ENCODE assay signal across 10 cellular contexts in genomic region chr3:129087904-129088303, GRCh38. TPM values are rescaled to one million over a fixed set of nuclear protein-coding genes. Genes with fewer than 3 reads are reported as not detected.
DNase-seq lines count a peak whose midpoint lies in the region; ATAC-seq and TF ChIP-seq lines count a peak whose summit lies in the region.
"Not testable (repeated sequence)": the region's sequence is repeated elsewhere in the genome, so short reads cannot be mapped to it uniquely, and the experiment has no call there.
"Had no signal": no experiment of that assay in that cellular context is flagged by ENCODE, and none has a peak within 500 bp of the region (broad histone marks: within the 10 kb centered on the region; RNA-seq: fewer than 3 reads in every experiment).

No MANE protein-coding gene starts in this region.

- intact Hi-C loops in IMR-90 (cut with micrococcal nuclease) = not testable (repeated sequence)

- H3K4me1 Mint-ChIP-seq in glutamatergic neuron (ENCODE audit: low read depth, unreplicated experiment); stimulated activated naive CD8-positive, alpha-beta T cell treated with anti-CD3 and anti-CD28 coated beads, Interleukin-15, amount 100 ng/mL, for 72 hours: not testable (repeated sequence)

- BruUV-seq in IMR-90 (replicated peaks; lab: Mats Ljungman, UMichigan) = not testable (repeated sequence)

- CTCF ChIA-PET in IMR-90 (lab: Yijun Ruan, JAX) = not testable (repeated sequence)

- no CpG with 5 or more reads among the region's 9 CpGs for WGBS in IMR-90 (ENCODE audit: extremely low coverage in 2 of 2, insufficient read length in 1 of 2), 2 experiments
- WGBS in mesendoderm (ENCODE audit: extremely low coverage, insufficient coverage, low lambda C conversion rate) = no CpG with 5 or more reads among the region's 9 CpGs

- not testable (repeated sequence) for H3K9me3 Mint-ChIP-seq in glutamatergic neuron (ENCODE audit: unreplicated experiment); stimulated activated naive CD8-positive, alpha-beta T cell treated with anti-CD3 and anti-CD28 coated beads, Interleukin-15, amount 100 ng/mL, for 72 hours

- not testable (repeated sequence) for H4K91ac ChIP-seq in IMR-90 (ENCODE audit: insufficient read depth, low read depth, low read length)

- not testable (repeated sequence) for H3K4me3 Mint-ChIP-seq in glutamatergic neuron (ENCODE audit: unreplicated experiment); stimulated activated naive CD8-positive, alpha-beta T cell treated with anti-CD3 and anti-CD28 coated beads, Interleukin-15, amount 100 ng/mL, for 72 hours

- not testable (repeated sequence) for TF ChIP-seq CTCF in IMR-90 (conservative IDR thresholded peaks at IDR 0.05; ENCODE audit: low read depth, low read length); glutamatergic neuron (IDR thresholded peaks at IDR 0.05; ENCODE audit: partially characterized antibody, unreplicated experiment)
- peak; percentile 1 for TF ChIP-seq CTCF in choroid plexus epithelial cell (conservative IDR thresholded peaks at IDR 0.05; ENCODE audit: low read depth, low read length)

- not testable (repeated sequence) for H3K4ac ChIP-seq in IMR-90 (ENCODE audit: low read depth, low read length); mesendoderm (ENCODE audit: low read depth, low read length)

- H3K9ac ChIP-seq in IMR-90 (ENCODE audit: low read depth, low read length); mesendoderm (ENCODE audit: low read length): not testable (repeated sequence)

- H3K4me2 ChIP-seq in IMR-90 (ENCODE audit: low read depth, low read length); mesendoderm (ENCODE audit: low read length): not testable (repeated sequence)

- H3K27ac ChIP-seq in IMR-90 (ENCODE audit: insufficient read depth, low read length); mesendoderm (ENCODE audit: low read depth, low read length): not testable (repeated sequence)

- peak; percentile 51 for DNase-seq in GDM1 (lab: John Stamatoyannopoulos, UW)
- DNase-seq in IMR-90 = peak; percentile 57
- DNase-seq in NOMO-1 treated with DMSO at 0.1 percent for 48 hours (lab: John Stamatoyannopoulos, UW; ENCODE audit: unreplicated experiment) = peak; percentile 41
- DNase-seq in activated CD4-positive, alpha-beta T cell treated with anti-CD3 and anti-CD28 coated beads, Interleukin-2, amount 50 U/mL, for 1 hour = peak; percentile 11
- DNase-seq in choroid plexus epithelial cell (ENCODE audit: low read depth) = peak; percentile 64
- DNase-seq in glutamatergic neuron = peak; percentile 42
- DNase-seq in mesendoderm = peak; percentile 74
- DNase-seq in stimulated activated naive CD8-positive, alpha-beta T cell treated with anti-CD3 and anti-CD28 coated beads, Interleukin-15, amount 100 ng/mL, for 72 hours = not testable (repeated sequence)

- H3K27me3 Mint-ChIP-seq in glutamatergic neuron (ENCODE audit: unreplicated experiment); stimulated activated naive CD8-positive, alpha-beta T cell treated with anti-CD3 and anti-CD28 coated beads, Interleukin-15, amount 100 ng/mL, for 72 hours: not testable (repeated sequence)

- not testable (repeated sequence) for H2AFZ ChIP-seq in IMR-90 (replicated peaks; ENCODE audit: low read length, poor library complexity)

- H3K79me1 ChIP-seq in IMR-90 (ENCODE audit: low read depth in 1 of 2, low read length in 2 of 2); mesendoderm (ENCODE audit: low read length): not testable (repeated sequence)

- dilution Hi-C loops in IMR-90 (cut with HindIII; ENCODE audit: low sequenced_read_pairs, unreplicated experiment) = not testable (repeated sequence)

- H4K5ac ChIP-seq in IMR-90 (ENCODE audit: low read depth, low read length); mesendoderm (ENCODE audit: low read length): not testable (repeated sequence)

- not testable (repeated sequence) for TF ChIP-seq RAD21 in IMR-90 (IDR thresholded peaks at IDR 0.05; ENCODE audit: low read length)

- H3K9me3 ChIP-seq in IMR-90 (ENCODE audit: control insufficient read depth, insufficient read depth, low read length) = not testable (repeated sequence)

- not testable (repeated sequence) for H3K56ac ChIP-seq in IMR-90 (ENCODE audit: extremely low read depth, insufficient read depth, low read length); mesendoderm (ENCODE audit: low read length)

- H3K27ac Mint-ChIP-seq in glutamatergic neuron (ENCODE audit: unreplicated experiment); stimulated activated naive CD8-positive, alpha-beta T cell treated with anti-CD3 and anti-CD28 coated beads, Interleukin-15, amount 100 ng/mL, for 72 hours: not testable (repeated sequence)

- H2BK15ac ChIP-seq in IMR-90 (ENCODE audit: low read depth, low read length); mesendoderm (replicated peaks; ENCODE audit: low read depth): not testable (repeated sequence)

- not testable (repeated sequence) for H3K36me3 Mint-ChIP-seq in glutamatergic neuron (ENCODE audit: unreplicated experiment)

- not testable (repeated sequence) for H3K14ac ChIP-seq in IMR-90 (replicated peaks; ENCODE audit: low read depth, low read length)

- peak; percentile 89 for ATAC-seq in IMR-90 (ENCODE audit: low read depth)
- peak; percentile 57 for ATAC-seq in stimulated activated naive CD8-positive, alpha-beta T cell treated with anti-CD3 and anti-CD28 coated beads, Interleukin-15, amount 100 ng/mL, for 72 hours

- not testable (repeated sequence) for H3K23ac ChIP-seq in IMR-90 (ENCODE audit: low read depth, low read length); mesendoderm (ENCODE audit: low read length)

- not testable (repeated sequence) for TF ChIP-seq POLR2A in IMR-90 (IDR thresholded peaks at IDR 0.05; ENCODE audit: low read depth, low read length)

- in situ Hi-C loops in IMR-90 (cut with MboI; ENCODE audit: low sequenced_read_pairs) = not testable (repeated sequence)

- not testable (repeated sequence) for H3K79me2 ChIP-seq in mesendoderm (ENCODE audit: control insufficient read depth, insufficient read depth, low read length)

- not testable (repeated sequence) for H3K36me3 ChIP-seq in IMR-90 (ENCODE audit: control insufficient read depth, insufficient read depth, low read length); mesendoderm (ENCODE audit: control insufficient read depth, insufficient read depth, low read length)

- H3K9me1 ChIP-seq in IMR-90 (ENCODE audit: insufficient read depth, low read length) = not testable (repeated sequence)

- H3K27me3 ChIP-seq in IMR-90 (ENCODE audit: control insufficient read depth, insufficient read depth, low read length); mesendoderm (ENCODE audit: insufficient read depth, low read length, poor library complexity): not testable (repeated sequence)

- H4K8ac ChIP-seq in IMR-90 (ENCODE audit: low read depth in 2 of 2, low read length in 2 of 2); mesendoderm (ENCODE audit: low read depth, low read length): not testable (repeated sequence)

- not testable (repeated sequence) for H2BK5ac ChIP-seq in IMR-90 (ENCODE audit: low read depth, low read length, poor library complexity, severe bottlenecking); mesendoderm (ENCODE audit: low read length)

- not testable (repeated sequence) for H2BK20ac ChIP-seq in IMR-90 (ENCODE audit: low read depth, low read length)

- not testable (repeated sequence) for H3K4me3 ChIP-seq in IMR-90 (ENCODE audit: insufficient read depth, low read depth, low read length); choroid plexus epithelial cell (ENCODE audit: low read depth, low read length); mesendoderm (ENCODE audit: low read length)

- H3K4me1 ChIP-seq in IMR-90 (ENCODE audit: control insufficient read depth, insufficient read depth, low read length); mesendoderm (ENCODE audit: control insufficient read depth, low read depth, low read length): not testable (repeated sequence)

- H4K20me1 ChIP-seq in IMR-90 (ENCODE audit: insufficient read depth, low read length) = not testable (repeated sequence)

- H2AK5ac ChIP-seq in IMR-90 (ENCODE audit: low read depth, low read length); mesendoderm (ENCODE audit: low read length): not testable (repeated sequence)

- H2AK9ac ChIP-seq in IMR-90 (replicated peaks; ENCODE audit: low read depth, low read length, poor library complexity) = not testable (repeated sequence)

- H3K18ac ChIP-seq in IMR-90 (ENCODE audit: low read depth, low read length); mesendoderm (ENCODE audit: low read length): not testable (repeated sequence)

- H2BK120ac ChIP-seq in IMR-90 (ENCODE audit: low read depth, low read length); mesendoderm (ENCODE audit: low read depth, low read length): not testable (repeated sequence)

- POLR2A ChIA-PET in IMR-90 (lab: Charles Lee; ENCODE audit: unreplicated experiment) = not testable (repeated sequence)

RNA-seq across cellular contexts. Expression of gene GP9, which starts 27.3 kb away (rescaled TPM):
- total RNA-seq in IMR-90 (2012; rRNA removed) (not detected in 2 replicates), glutamatergic neuron (ENCODE audit: unreplicated experiment) (not detected)
- not detected in 2 replicates for polyA plus RNA-seq in IMR-90 (2012; rRNA removed)
- polyA plus RNA-seq in IMR-90 (2012; cell fraction: cytosol; rRNA removed) = not detected in 2 replicates
- polyA plus RNA-seq in IMR-90 (2012; cell fraction: nucleus; rRNA removed; ENCODE audit: low replicate concordance) = not detected in 2 replicates
- polyA plus RNA-seq in mesendoderm (2013, experiment 1 of 2) = not detected
- polyA plus RNA-seq in mesendoderm (2013, experiment 2 of 2) = not detected
- total RNA-seq: frontal cortex, skeletal muscle tissue had no signal

RNA-seq across cellular contexts. Expression of gene RAB43, which starts 33.7 kb away (rescaled TPM):
- total RNA-seq in IMR-90 (2012; rRNA removed) = 9.2 and 9.9 TPM in 2 replicates
- 14.0 and 15.7 TPM in 2 replicates for polyA plus RNA-seq in IMR-90 (2012; rRNA removed)
- 6.9 and 17.3 TPM in 2 replicates for polyA plus RNA-seq in IMR-90 (2012; cell fraction: cytosol; rRNA removed)
- polyA plus RNA-seq in IMR-90 (2012; cell fraction: nucleus; rRNA removed; ENCODE audit: low replicate concordance) = 14.8 and 26.5 TPM in 2 replicates
- total RNA-seq in glutamatergic neuron (ENCODE audit: unreplicated experiment) = 2.3 TPM
- 9.3 TPM for polyA plus RNA-seq in mesendoderm (2013, experiment 1 of 2)
- polyA plus RNA-seq in mesendoderm (2013, experiment 2 of 2) = 8.6 TPM
